ENCODE assay signal across 8 cellular contexts in the genomic region with DNA sequence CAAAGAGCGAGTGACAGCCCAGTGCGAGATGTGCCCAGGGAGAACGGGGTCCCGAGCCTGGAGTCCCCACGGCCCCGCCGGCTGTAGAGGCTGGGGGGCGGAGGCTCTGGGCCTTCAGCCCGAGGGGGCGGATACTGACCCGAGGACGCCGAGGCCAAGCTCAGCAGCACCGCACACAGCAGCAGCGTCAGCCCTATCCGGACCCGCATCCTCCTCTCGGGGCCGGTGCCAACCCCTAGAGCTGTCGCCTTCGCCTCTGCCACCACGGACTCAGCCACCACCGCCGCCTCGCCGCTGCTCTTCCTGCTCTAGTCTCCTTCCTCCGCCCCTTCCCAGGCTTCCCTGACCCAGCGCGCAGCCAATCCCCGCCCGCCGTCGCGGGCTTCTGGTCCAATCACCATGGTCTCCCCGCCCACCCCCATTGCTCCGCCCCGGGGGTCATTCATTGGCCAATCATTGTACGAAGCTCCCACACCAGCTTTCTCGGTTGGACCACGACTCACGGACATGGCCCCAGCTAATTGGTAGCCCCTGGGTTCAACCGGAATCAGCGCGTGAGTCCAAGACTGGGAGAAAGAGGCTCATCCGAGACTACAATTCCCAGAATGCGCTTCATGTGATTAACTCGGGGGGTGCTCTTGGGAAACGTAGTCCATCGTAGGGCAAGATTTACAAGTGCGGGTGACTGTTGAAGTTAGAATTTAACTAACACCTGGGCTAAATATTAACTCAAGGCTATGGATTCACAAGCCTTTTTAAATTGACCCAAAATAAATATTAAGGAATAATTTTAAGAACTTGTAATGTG. TPM values are rescaled to one million over a fixed set of nuclear protein-coding genes. Genes with fewer than 3 reads are reported as not detected.
DNase-seq lines count a peak whose midpoint lies in the region; ATAC-seq lines count a peak whose summit lies in the region.

A gene (minus strand): TSS at position 318 of the 808 bp plus-strand sequence. CDS start 109 bp downstream, at position 209.

- no peak within 1 kb of the TSS for H3K27ac ChIP-seq in temporal lobe (ENCODE audit: low read depth, low read length)

- H3K27ac Mint-ChIP-seq in activated naive CD4-positive, alpha-beta T cell treated with anti-CD3 and anti-CD28 coated beads, Interleukin-2, amount 50 U/mL, for 72 hours: peak within 1 kb of the TSS; percentile 92 to 95

- peak; percentile 99 for DNase-seq in NCI-H1092 treated with DMSO at 0.1 percent for 48 hours (lab: John Stamatoyannopoulos, UW)
- DNase-seq in SKM-1 (lab: John Stamatoyannopoulos, UW; ENCODE audit: unreplicated experiment): peak; percentile 83
- peak; percentile 99 for DNase-seq in activated naive CD4-positive, alpha-beta T cell treated with anti-CD3 and anti-CD28 coated beads, Interleukin-2, amount 50 U/mL, for 72 hours (ENCODE audit: low spot score in 2 of 2)
- peak; percentile 99 for DNase-seq in glomerular endothelial cell (ENCODE audit: extremely low read depth, low read depth, low spot score)
- DNase-seq in occipital lobe (lab: John Stamatoyannopoulos, UW): peak; percentile 99

- peaks cover 0 to 4% of the 10 kb centered on the region in 2 donors for H3K9me3 Mint-ChIP-seq in activated naive CD4-positive, alpha-beta T cell treated with anti-CD3 and anti-CD28 coated beads, Interleukin-2, amount 50 U/mL, for 72 hours

- peaks cover 8 to 16% of the 10 kb centered on the region in 2 donors for H3K36me3 Mint-ChIP-seq in activated naive CD4-positive, alpha-beta T cell treated with anti-CD3 and anti-CD28 coated beads, Interleukin-2, amount 50 U/mL, for 72 hours

- ATAC-seq in HG02610 (IDR thresholded peaks at IDR 0.05; ENCODE audit: unreplicated experiment): peak; percentile 94
- ATAC-seq in activated naive CD4-positive, alpha-beta T cell treated with anti-CD3 and anti-CD28 coated beads, Interleukin-2, amount 50 U/mL, for 72 hours: peak; percentile 95 to 96

- peak within 1 kb of the TSS; percentile 82 for H3K4me3 ChIP-seq in GM08714 (ENCODE audit: low read length)

RNA-seq across cellular contexts. Expression of the gene that starts here (rescaled TPM):
- total RNA-seq in activated naive CD4-positive, alpha-beta T cell treated with anti-CD3 and anti-CD28 coated beads, Interleukin-2, amount 50 U/mL, for 72 hours: 10 to 100 TPM; 46.8 to 67.1 TPM
- total RNA-seq in glomerular endothelial cell (51.2 and 65.8 TPM in 2 replicates), occipital lobe (72.8 TPM), temporal lobe (59.7 TPM)
